Comparison of ENCODE assay signal across 27 cellular contexts in genomic region chr15:60460931-60461330, GRCh38.
"Had no signal": no experiment of that assay in that cellular context is flagged by ENCODE, and none has a peak within 500 bp of the region (broad histone marks: within the 10 kb centered on the region; RNA-seq: fewer than 3 reads in every experiment).

No MANE protein-coding gene starts in this region.

- H3K4me3 ChIP-seq: ascending aorta, cardiac muscle cell, SK-N-MC had no signal

- H3K27me3 ChIP-seq: ascending aorta, brain microvascular endothelial cell, cardiac muscle cell had no signal

- H3K27ac Mint-ChIP-seq: activated CD4-positive, alpha-beta memory T cell treated with anti-CD3 and anti-CD28 coated beads for 36 hours; activated CD4-positive, alpha-beta T cell treated with anti-CD3 and anti-CD28 coated beads, Interleukin-2, amount 10 ng/mL, durations not matched to agents 7 days and 5 days; activated naive CD4-positive, alpha-beta T cell treated with anti-CD3 and anti-CD28 coated beads, Interleukin-2, amount 10 ng/mL, durations not matched to agents 7 days and 5 days; activated naive CD8-positive, alpha-beta T cell treated with anti-CD3 and anti-CD28 coated beads, Interleukin-2, amount 10 ng/mL, durations not matched to agents 7 days and 5 days; activated T-helper 17 cell treated with anti-CD3 and anti-CD28 coated beads, Interleukin-2, amount 50 U/mL, for 72 hours; T-cell had no signal

- H3K4me1 ChIP-seq: ascending aorta had no signal

- H3K27ac ChIP-seq: ascending aorta, brain microvascular endothelial cell, cardiac muscle cell, VCaP had no signal

- ATAC-seq: activated T-helper 17 cell treated with anti-CD3 and anti-CD28 coated beads, Interleukin-2, amount 50 U/mL, for 72 hours; Right ventricle myocardium inferior; T-cell had no signal

- H3K36me3 ChIP-seq: brain microvascular endothelial cell had no signal

- H3K27me3 Mint-ChIP-seq: activated CD4-positive, alpha-beta memory T cell treated with anti-CD3 and anti-CD28 coated beads for 36 hours; activated CD4-positive, alpha-beta T cell treated with anti-CD3 and anti-CD28 coated beads, Interleukin-2, amount 10 ng/mL, durations not matched to agents 7 days and 5 days; activated naive CD4-positive, alpha-beta T cell treated with anti-CD3 and anti-CD28 coated beads, Interleukin-2, amount 10 ng/mL, durations not matched to agents 7 days and 5 days; activated naive CD8-positive, alpha-beta T cell treated with anti-CD3 and anti-CD28 coated beads, Interleukin-2, amount 10 ng/mL, durations not matched to agents 7 days and 5 days; activated T-helper 17 cell treated with anti-CD3 and anti-CD28 coated beads, Interleukin-2, amount 50 U/mL, for 72 hours; T-cell had no signal

- H3K9me3 Mint-ChIP-seq: activated CD4-positive, alpha-beta memory T cell treated with anti-CD3 and anti-CD28 coated beads for 36 hours; activated CD4-positive, alpha-beta T cell treated with anti-CD3 and anti-CD28 coated beads, Interleukin-2, amount 10 ng/mL, durations not matched to agents 7 days and 5 days; activated naive CD4-positive, alpha-beta T cell treated with anti-CD3 and anti-CD28 coated beads, Interleukin-2, amount 10 ng/mL, durations not matched to agents 7 days and 5 days; activated naive CD8-positive, alpha-beta T cell treated with anti-CD3 and anti-CD28 coated beads, Interleukin-2, amount 10 ng/mL, durations not matched to agents 7 days and 5 days; activated T-helper 17 cell treated with anti-CD3 and anti-CD28 coated beads, Interleukin-2, amount 50 U/mL, for 72 hours; T-cell had no signal

- H3K4me1 Mint-ChIP-seq: activated T-helper 17 cell treated with anti-CD3 and anti-CD28 coated beads, Interleukin-2, amount 50 U/mL, for 72 hours had no signal

- DNase-seq: activated CD4-positive, alpha-beta memory T cell treated with anti-CD3 and anti-CD28 coated beads for 36 hours; activated CD4-positive, alpha-beta T cell treated with anti-CD3 and anti-CD28 coated beads, Interleukin-2, amount 10 ng/mL, durations not matched to agents 7 days and 5 days; activated CD4-positive, CD25-positive, alpha-beta regulatory T cell; activated CD8-positive, alpha-beta memory T cell treated with anti-CD3 and anti-CD28 coated beads for 24 hours; activated gamma-delta T cell treated with Interleukin-2 at 50 U/mL for 16 hours; activated naive CD4-positive, alpha-beta T cell treated with anti-CD3 and anti-CD28 coated beads, Interleukin-2, amount 10 ng/mL, durations not matched to agents 7 days and 5 days; activated naive CD8-positive, alpha-beta T cell treated with anti-CD3 and anti-CD28 coated beads, Interleukin-2, amount 10 ng/mL, durations not matched to agents 7 days and 5 days; activated T-cell treated with anti-CD3 and anti-CD28 coated beads for 4 hours; activated T-cell treated with anti-CD3 and anti-CD28 coated beads, Interleukin-2, amount 50 U/mL, for 48 hours; amniotic stem cell; brain microvascular endothelial cell; cerebellar nuclear complex; NCI-H1092 treated with DMSO at 0.1 percent for 48 hours; NCI-H1436; NCI-H1694 treated with DMSO at 0.1 percent for 48 hours; NCI-H2029 treated with DMSO at 0.1 percent for 48 hours; NCI-H345; NCI-H510A; NCI-H526 treated with DMSO at 0.1 percent for 48 hours; RPMI8226; T-cell had no signal

- H3K4me3 Mint-ChIP-seq: activated CD4-positive, alpha-beta memory T cell treated with anti-CD3 and anti-CD28 coated beads for 36 hours; activated CD4-positive, alpha-beta T cell treated with anti-CD3 and anti-CD28 coated beads, Interleukin-2, amount 10 ng/mL, durations not matched to agents 7 days and 5 days; activated naive CD4-positive, alpha-beta T cell treated with anti-CD3 and anti-CD28 coated beads, Interleukin-2, amount 10 ng/mL, durations not matched to agents 7 days and 5 days; activated naive CD8-positive, alpha-beta T cell treated with anti-CD3 and anti-CD28 coated beads, Interleukin-2, amount 10 ng/mL, durations not matched to agents 7 days and 5 days; activated T-helper 17 cell treated with anti-CD3 and anti-CD28 coated beads, Interleukin-2, amount 50 U/mL, for 72 hours; T-cell had no signal

- H3K9me3 ChIP-seq: ascending aorta had no signal
